Comparison of ENCODE assay signal across 8 cellular contexts in the genomic region with DNA sequence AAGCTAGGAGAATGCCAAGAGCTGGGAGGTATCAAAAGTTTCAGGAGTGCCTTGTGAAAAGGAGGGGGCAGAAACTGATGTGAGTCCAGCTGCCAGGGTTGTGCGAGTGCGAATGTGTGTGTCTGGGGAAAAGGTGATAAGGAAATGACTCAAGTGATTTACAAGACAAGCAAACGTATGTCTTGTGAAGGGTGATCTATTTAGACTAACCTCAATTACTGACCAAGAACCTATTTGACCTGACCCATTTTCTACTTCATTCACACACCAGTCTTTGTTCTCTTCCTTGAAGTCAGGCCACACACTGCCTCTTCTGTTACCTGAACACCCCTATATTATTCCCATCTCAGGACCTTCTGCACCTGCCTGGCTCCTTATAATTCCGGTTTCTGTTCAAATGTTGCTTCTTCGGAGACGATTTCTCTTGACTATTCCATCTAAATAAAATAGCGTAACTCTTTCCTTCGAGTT. TPM values are rescaled to one million over a fixed set of nuclear protein-coding genes. Genes with fewer than 3 reads are reported as not detected.
DNase-seq lines count a peak whose midpoint lies in the region; ATAC-seq, FAIRE-seq and TF ChIP-seq lines count a peak whose summit lies in the region.

No MANE protein-coding gene starts in this region.

- H3K27ac ChIP-seq in HUES64 (ENCODE audit: low read depth, low read length) (no peak overlapping the region), keratinocyte (ENCODE audit: control insufficient read depth, insufficient read depth, low read length) (peak overlapping the region; percentile 61), stomach (peak overlapping the region; percentile 90 to 99 (median 93))

- peak overlapping the region; percentile 95 for H3K4me3 Mint-ChIP-seq in activated naive CD8-positive, alpha-beta T cell

- no peak overlapping the region for H2AFZ ChIP-seq in keratinocyte (ENCODE audit: control insufficient read depth, low read length)

- H3K9ac ChIP-seq in HUES64 (ENCODE audit: low read depth, low read length) (peak overlapping the region; percentile 83), keratinocyte (ENCODE audit: control insufficient read depth, extremely low read depth, insufficient read depth, low read length) (peak overlapping the region; percentile 86)

- peak overlapping the region; percentile 96 for H3K4me2 ChIP-seq in keratinocyte (ENCODE audit: control insufficient read depth, extremely low read depth, insufficient read depth, low read depth, low read length)

- H3K9me3 ChIP-seq in HUES64 (ENCODE audit: insufficient read depth, low read depth, low read length) (no peaks in the 10 kb centered on the region), keratinocyte (ENCODE audit: control insufficient read depth, low read depth, low read length) (no peaks in the 10 kb centered on the region), stomach (no peaks in the 10 kb centered on the region)

- no peak for TF ChIP-seq EP300 in stomach (IDR thresholded peaks at IDR 0.05)

- intact Hi-C loops in stomach (cut with DNase I; ENCODE audit: low total_unique reads): no loop called here
- intact Hi-C loops in sciatic nerve (cut with DNase I): no loop called here

- no peak for TF ChIP-seq POLR2A in stomach (IDR thresholded peaks at IDR 0.05)

- WGBS in HUES64: 24% methylated on average over 8 of the region's 8 CpGs
- WGBS in stomach, 5 donors: 3 to 7% (median 5%) methylated on average over 8 of the region's 8 CpGs

- H3K9me1 ChIP-seq in keratinocyte (ENCODE audit: control insufficient read depth, extremely low read depth, insufficient read depth, low read length): no peaks in the 10 kb centered on the region

- peaks cover 16% of the 10 kb centered on the region for H3K4me1 ChIP-seq in HUES64 (ENCODE audit: insufficient read depth, low read length)
- H3K4me1 ChIP-seq in keratinocyte (ENCODE audit: control insufficient read depth, extremely low read depth, insufficient read depth, low read length): peaks cover 38% of the 10 kb centered on the region
- H3K4me1 ChIP-seq in stomach: peaks cover 28 to 88% (median 79%) of the 10 kb centered on the region in 4 donors

- dilution Hi-C loops in keratinocyte (cut with MboI; ENCODE audit: extremely low pct_ligation_motif_present, low sequenced_read_pairs): loop anchor here (25.0 kb wide), 1 partner anchor 109 kb away; a partner anchor contains a TSS

- H3K27me3 Mint-ChIP-seq in activated naive CD8-positive, alpha-beta T cell: no peaks in the 10 kb centered on the region

- H4K20me1 ChIP-seq in keratinocyte (ENCODE audit: control insufficient read depth, extremely low read depth, insufficient read depth, low read length): peaks cover 3% of the 10 kb centered on the region

- ATAC-seq in sciatic nerve: no peak
- ATAC-seq in GM21390 (IDR thresholded peaks at IDR 0.05; ENCODE audit: unreplicated experiment): no peak

- peak overlapping the region; percentile 88 for H3K27ac Mint-ChIP-seq in activated naive CD8-positive, alpha-beta T cell

- DNase-seq in Caki2 (ENCODE audit: low read depth) (peak; percentile 63), keratinocyte (ENCODE audit: low read depth, low spot score) (no peak), stomach (peak; percentile 34), sciatic nerve (ENCODE audit: low spot score) (no peak), AG08395 (ENCODE audit: low spot score) (no peak)

- H3K79me2 ChIP-seq in keratinocyte (ENCODE audit: control insufficient read depth, insufficient read depth, low read length): peaks cover 47% of the 10 kb centered on the region

- in situ Hi-C loops in Caki2 (cut with HindIII; ENCODE audit: low pct_unique_long_range_greater_than_20kb, low sequenced_read_pairs): no loop called here

- TF ChIP-seq CTCF in keratinocyte (optimal IDR thresholded peaks at IDR 0.05 in 1 of 3, IDR thresholded peaks at IDR 0.05 in 1 of 3, conservative IDR thresholded peaks at IDR 0.05 in 1 of 3; ENCODE audit: extremely low read depth in 1 of 3, insufficient read depth in 2 of 3, low read length in 3 of 3) (no peak), stomach (IDR thresholded peaks at IDR 0.05) (no peak)

- H3K4me3 ChIP-seq in HUES64 (ENCODE audit: low read length) (peak overlapping the region; percentile 91), keratinocyte (ENCODE audit: control insufficient read depth in 2 of 3, extremely low read depth in 1 of 3, insufficient read depth in 2 of 3, low read depth in 1 of 3, low read length in 3 of 3) (peak overlapping the region; percentile 63 to 98 (median 81)), stomach (peak overlapping the region; percentile 76 to 94 (median 82))

- no peak for FAIRE-seq in keratinocyte (lab: Jason Lieb, UNC)

- peaks cover 13% of the 10 kb centered on the region for H3K36me3 Mint-ChIP-seq in activated naive CD8-positive, alpha-beta T cell

- H3K4me1 Mint-ChIP-seq in activated naive CD8-positive, alpha-beta T cell (ENCODE audit: low read depth): peaks cover 61% of the 10 kb centered on the region

- H3K27me3 ChIP-seq in HUES64 (ENCODE audit: insufficient read depth, low read length) (no peaks in the 10 kb centered on the region), keratinocyte (ENCODE audit: control insufficient read depth, extremely low read depth, insufficient read depth, low read length) (no peaks in the 10 kb centered on the region), stomach (no peaks in the 10 kb centered on the region)

- peaks cover 20% of the 10 kb centered on the region for H3K36me3 ChIP-seq in HUES64 (ENCODE audit: insufficient read depth, low read length)
- peaks cover 0 to 2% of the 10 kb centered on the region in 2 experiments for H3K36me3 ChIP-seq in keratinocyte (ENCODE audit: control insufficient read depth in 2 of 2, extremely low read depth in 1 of 2, insufficient read depth in 2 of 2, low read length in 2 of 2)
- H3K36me3 ChIP-seq in stomach: peaks cover 4 to 15% (median 13%) of the 10 kb centered on the region in 4 donors

- H3K9me3 Mint-ChIP-seq in activated naive CD8-positive, alpha-beta T cell (ENCODE audit: low read depth): no peaks in the 10 kb centered on the region

RNA-seq across cellular contexts. Expression of a gene that starts 1.0 kb away (rescaled TPM):
- total RNA-seq in Caki2 (2014; rRNA removed; shearing (Covaris generic); ENCODE audit: low replicate concordance): 85.5 and 97.7 TPM in 2 replicates
- 46.0 TPM for polyA plus RNA-seq in HUES64 (2013, experiment 1 of 2)
- polyA plus RNA-seq in HUES64 (2013, experiment 2 of 2): 41.5 TPM
- polyA plus RNA-seq in keratinocyte (33.9 to 70.5 TPM (median 52.9 TPM) in 3 replicates), stomach (10 to 100 TPM; 35.8 to 59.1 (median 41.7) TPM)
- 46.7 TPM for polyA plus RNA-seq in keratinocyte (2011; ENCODE audit: low read depth)
- 59.4 and 93.2 TPM in 2 replicates for polyA plus RNA-seq in keratinocyte (2011; cell fraction: cytosol; rRNA removed)
- 34.0 and 40.6 TPM in 2 replicates for polyA plus RNA-seq in keratinocyte (2011; cell fraction: nucleus; rRNA removed)
- 54.6 and 76.8 TPM in 2 replicates for polyA plus RNA-seq in keratinocyte (2012; ENCODE audit: low replicate concordance)
- polyA minus RNA-seq in keratinocyte: 10.6 to 40.8 TPM (median 20.3 TPM) in 3 replicates
- 28.8 TPM for polyA minus RNA-seq in keratinocyte (2011; cell fraction: cytosol; rRNA and poly(A)+ RNA removed)
- 11.8 and 22.5 TPM in 2 replicates for polyA minus RNA-seq in keratinocyte (2011; cell fraction: nucleus; rRNA and poly(A)+ RNA removed)
- total RNA-seq in stomach (10 to 100 TPM; 27.8 to 80.0 (median 37.9) TPM), sciatic nerve (43.2 TPM)

RNA-seq across cellular contexts. Expression of a gene that starts 2.8 kb away (rescaled TPM):
- total RNA-seq in Caki2 (2014; rRNA removed; shearing (Covaris generic); ENCODE audit: low replicate concordance): 8.6 and 10.1 TPM in 2 replicates
- 11.9 TPM for polyA plus RNA-seq in HUES64 (2013, experiment 1 of 2)
- polyA plus RNA-seq in HUES64 (2013, experiment 2 of 2): 11.0 TPM
- polyA plus RNA-seq in keratinocyte (2.9 to 5.5 TPM (median 4.1 TPM) in 3 replicates), stomach (1 to 10 TPM; 4.2 to 5.8 (median 5.1) TPM)
- 5.0 TPM for polyA plus RNA-seq in keratinocyte (2011; ENCODE audit: low read depth)
- 1.8 and 3.2 TPM in 2 replicates for polyA plus RNA-seq in keratinocyte (2011; cell fraction: cytosol; rRNA removed)
- polyA plus RNA-seq in keratinocyte (2011; cell fraction: nucleus; rRNA removed): 3.0 and 4.4 TPM in 2 replicates
- 1.8 and 4.1 TPM in 2 replicates for polyA plus RNA-seq in keratinocyte (2012; ENCODE audit: low replicate concordance)
- polyA minus RNA-seq in keratinocyte: 0.98 to 4.3 TPM (median 1.5 TPM) in 3 replicates
- 1.7 TPM for polyA minus RNA-seq in keratinocyte (2011; cell fraction: cytosol; rRNA and poly(A)+ RNA removed)
- 2.2 and 5.2 TPM in 2 replicates for polyA minus RNA-seq in keratinocyte (2011; cell fraction: nucleus; rRNA and poly(A)+ RNA removed)
- total RNA-seq in stomach (10 to 100 TPM in 3 of 5 donors, 1 to 10 TPM in 2; 2.3 to 67.7 (median 24.3) TPM), sciatic nerve (32.3 TPM)

RNA-seq across cellular contexts. Expression of a gene that starts 34.6 kb away (rescaled TPM):
- total RNA-seq in Caki2 (2014; rRNA removed; shearing (Covaris generic); ENCODE audit: low replicate concordance): 16.3 and 20.7 TPM in 2 replicates
- 33.0 TPM for polyA plus RNA-seq in HUES64 (2013, experiment 1 of 2)
- 37.6 TPM for polyA plus RNA-seq in HUES64 (2013, experiment 2 of 2)
- polyA plus RNA-seq in keratinocyte: 16.0 to 26.2 TPM (median 22.1 TPM) in 3 replicates
- 10.9 TPM for polyA plus RNA-seq in keratinocyte (2011; ENCODE audit: low read depth)
- polyA plus RNA-seq in keratinocyte (2011; cell fraction: cytosol; rRNA removed): 28.9 and 32.7 TPM in 2 replicates
- 37.1 and 44.0 TPM in 2 replicates for polyA plus RNA-seq in keratinocyte (2011; cell fraction: nucleus; rRNA removed)
- 10.0 and 20.4 TPM in 2 replicates for polyA plus RNA-seq in keratinocyte (2012; ENCODE audit: low replicate concordance)
- polyA minus RNA-seq in keratinocyte: 26.6 to 63.7 TPM (median 51.4 TPM) in 3 replicates
- polyA minus RNA-seq in keratinocyte (2011; cell fraction: cytosol; rRNA and poly(A)+ RNA removed): 48.2 TPM
- polyA minus RNA-seq in keratinocyte (2011; cell fraction: nucleus; rRNA and poly(A)+ RNA removed): 25.6 and 55.2 TPM in 2 replicates
- 100 to 1,000 TPM in 1 of 5 donors, 10 to 100 TPM in 4; 15.2 to 205 (median 51.9) TPM for total RNA-seq in stomach
- polyA plus RNA-seq in stomach: 10 to 100 TPM; 16.0 to 25.8 (median 23.7) TPM
- total RNA-seq in sciatic nerve: 61.4 TPM

Comparison
In these comparisons a context has a peak if more than half of its experiments do, and no peak if none do; other contexts are left out.
1. DNase-seq: peak in Caki2 (single experiment) and stomach (single experiment); none in keratinocyte (single experiment), sciatic nerve (single experiment) and AG08395 (single experiment).
2. Peak in every context shown above with its lines, with median percentiles within 50 percentile points of each other: H3K4me3 ChIP-seq.